In the genomic region with DNA sequence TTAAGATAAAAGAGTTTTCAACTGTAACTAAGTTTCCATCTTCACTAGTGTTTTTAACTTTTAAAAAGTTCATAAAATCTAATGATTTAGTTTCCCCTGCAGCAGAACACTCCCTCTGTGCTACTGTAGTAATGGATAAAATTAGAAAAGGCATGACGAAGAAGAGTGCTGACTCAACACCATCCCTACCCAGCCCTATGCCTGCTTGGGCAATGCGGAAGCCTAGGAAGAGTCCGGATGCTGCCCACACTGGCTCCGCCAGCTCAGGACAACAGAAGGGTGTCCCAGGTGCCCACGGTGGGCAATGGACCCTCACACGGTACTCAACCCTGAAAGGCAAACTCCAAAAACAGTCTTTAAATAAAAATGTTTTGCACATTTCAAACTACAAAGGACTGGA, we compare ENCODE assay signal across 18 cellular contexts.
A peak's percentile ranks its signal among the peaks of the same experiment; 100 is the strongest.
DNase-seq lines count a peak whose midpoint lies in the region; ATAC-seq and TF ChIP-seq lines count a peak whose summit lies in the region.
"Had no signal": no experiment of that assay in that cellular context is flagged by ENCODE, and none has a peak within 500 bp of the region (broad histone marks: within the 10 kb centered on the region; RNA-seq: fewer than 3 reads in every experiment).

No MANE protein-coding gene starts in this region.

- no peak for ATAC-seq in activated T-cell treated with anti-CD3 and anti-CD28 coated beads, Interleukin-2, amount 50 U/mL, for 72 hours (replicated peaks in 1 of 2)
- ATAC-seq in gastrocnemius medialis (peak; percentile 86), Right ventricle myocardium superior (ENCODE audit: poor library complexity) (no peak), left ventricle myocardium superior (no peak)
- ATAC-seq: GM23338, HCT116 had no signal

- H3K9me3 Mint-ChIP-seq in activated T-cell treated with anti-CD3 and anti-CD28 coated beads, Interleukin-2, amount 50 U/mL, for 72 hours, result no peaks in the 10 kb centered on the region
- H3K9me3 Mint-ChIP-seq in HFFc6, result no peaks in the 10 kb centered on the region
- H3K9me3 Mint-ChIP-seq: CD14-positive monocyte, GM23338 had no signal

- TF ChIP-seq CTCF in HFFc6 (IDR thresholded peaks at IDR 0.05) (no peak), fibroblast of mammary gland (conservative IDR thresholded peaks at IDR 0.05; ENCODE audit: control insufficient read depth, insufficient read depth, low read depth, low read length) (no peak), gastrocnemius medialis (IDR thresholded peaks at IDR 0.05 in 4 of 5, conservative IDR thresholded peaks at IDR 0.05 in 1 of 5) (no peak)

- in situ Hi-C loops in gastrocnemius medialis (cut with MboI; ENCODE audit: low sequenced_read_pairs in 4 of 4), result no loop called here

- no peaks in the 10 kb centered on the region for H3K27me3 Mint-ChIP-seq in activated T-cell treated with anti-CD3 and anti-CD28 coated beads, Interleukin-2, amount 50 U/mL, for 72 hours (ENCODE audit: low read depth)
- H3K27me3 Mint-ChIP-seq in HFFc6 (ENCODE audit: insufficient read depth), result peaks cover 13% of the 10 kb centered on the region

- H3K9me3 ChIP-seq in gastrocnemius medialis, result no peaks in the 10 kb centered on the region

- peaks cover 5 to 10% of the 10 kb centered on the region in 2 donors for H3K4me1 ChIP-seq in gastrocnemius medialis

- DNase-seq in activated T-cell treated with anti-CD3 and anti-CD28 coated beads, Interleukin-2, amount 50 U/mL, for 72 hours, result no peak
- no peak for DNase-seq in activated T-cell treated with anti-CD3 and anti-CD28 coated beads, Interleukin-2, amount 50 U/mL, for 1 hour
- DNase-seq in HFFc6, result no peak
- peak; percentile 25 for DNase-seq in fibroblast of mammary gland (ENCODE audit: low read depth)
- DNase-seq in gastrocnemius medialis, result no peak
- DNase-seq in Right ventricle myocardium superior, result no peak
- no peak for DNase-seq in left ventricle myocardium superior
- no peak for DNase-seq in NCI-H82 (lab: John Stamatoyannopoulos, UW)
- DNase-seq: COR-L47, GF-D8, NCI-H1417, NCI-H1930, NCI-H2171 treated with DMSO at 0.1 percent for 48 hours, NCI-H510A had no signal

- peaks cover 2 to 24% of the 10 kb centered on the region in 2 donors for H3K36me3 Mint-ChIP-seq in activated T-cell treated with anti-CD3 and anti-CD28 coated beads, Interleukin-2, amount 50 U/mL, for 72 hours (ENCODE audit: insufficient read depth in 2 of 2)
- peaks cover 56% of the 10 kb centered on the region for H3K36me3 Mint-ChIP-seq in HFFc6 (ENCODE audit: low read depth)

- TF ChIP-seq POLR2A in gastrocnemius medialis (IDR thresholded peaks at IDR 0.05), result no peak

- no peak overlapping the region for H3K4me3 ChIP-seq in fibroblast of mammary gland (ENCODE audit: control insufficient read depth, low read depth, low read length)
- H3K4me3 ChIP-seq in gastrocnemius medialis, result no peak overlapping the region
- H3K4me3 ChIP-seq: GM23338 had no signal

- H3K36me3 ChIP-seq in gastrocnemius medialis, result peaks cover 8 to 83% of the 10 kb centered on the region in 2 donors

- H3K4me3 Mint-ChIP-seq in activated T-cell treated with anti-CD3 and anti-CD28 coated beads, Interleukin-2, amount 50 U/mL, for 72 hours, result no peak overlapping the region
- H3K4me3 Mint-ChIP-seq in HFFc6, result no peak overlapping the region; the same call in 1 of the 2 replicates
- H3K4me3 Mint-ChIP-seq: CD14-positive monocyte, GM23338 had no signal

- H3K27me3 ChIP-seq in gastrocnemius medialis, result no peaks in the 10 kb centered on the region

- peak overlapping the region in 1 of 4 donors; percentile 8 for H3K27ac ChIP-seq in gastrocnemius medialis
- H3K27ac ChIP-seq: HL-60 had no signal

- intact Hi-C loops in gastrocnemius medialis (cut with DNase I; ENCODE audit: low total_unique reads), result no loop called here
- intact Hi-C loops in Right ventricle myocardium superior (cut with DNase I), result no loop called here
- intact Hi-C loops in left ventricle myocardium superior (cut with micrococcal nuclease), result no loop called here

- H3K4me1 Mint-ChIP-seq in activated T-cell treated with anti-CD3 and anti-CD28 coated beads, Interleukin-2, amount 50 U/mL, for 72 hours (ENCODE audit: low read depth), result no peaks in the 10 kb centered on the region
- H3K4me1 Mint-ChIP-seq in HFFc6 (ENCODE audit: low read depth), result peaks cover 7% of the 10 kb centered on the region
- H3K4me1 Mint-ChIP-seq: CD14-positive monocyte, GM23338 had no signal

- peak overlapping the region; percentile 12 for H3K27ac Mint-ChIP-seq in activated T-cell treated with anti-CD3 and anti-CD28 coated beads, Interleukin-2, amount 50 U/mL, for 72 hours
- peak overlapping the region; percentile 61; the same call in 1 of the 2 replicates for H3K27ac Mint-ChIP-seq in HFFc6
- H3K27ac Mint-ChIP-seq: CD14-positive monocyte, GM23338 had no signal

Comparison
In these comparisons a context has a peak if more than half of its experiments do, and no peak if none do; other contexts are left out.
1. ATAC-seq: peak in gastrocnemius medialis (2 of 2); none in activated T-cell treated with anti-CD3 and anti-CD28 coated beads, Interleukin-2, amount 50 U/mL, for 72 hours (0 of 2), Right ventricle myocardium superior (single experiment) and left ventricle myocardium superior (single experiment).